Comparison of ENCODE assay signal across 1 cellular context in genomic region chr16:1379863-1380174, GRCh38.
TF ChIP-seq lines count a peak whose summit lies in the region.

No MANE protein-coding gene starts in this region.

TF ChIP-seq in A549, 52 proteins besides CTCF, POLR2A, EP300 and RAD21 (continued from another document):
- TF ChIP-seq ATOH8 (CRISPR knock-in tag; IDR thresholded peaks at IDR 0.05; ENCODE audit: low read depth) (no peak), JUN (IDR thresholded peaks at IDR 0.05) (no peak), BHLHE40 (IDR thresholded peaks at IDR 0.05; ENCODE audit: low read depth, low read length) (no peak), EHF (CRISPR knock-in tag; IDR thresholded peaks at IDR 0.05) (no peak), NFE2L2 (conservative IDR thresholded peaks at IDR 0.05; ENCODE audit: low read length) (no peak), KDM1A (IDR thresholded peaks at IDR 0.05; ENCODE audit: low read depth) (no peak), FOSB (CRISPR knock-in tag; IDR thresholded peaks at IDR 0.05) (no peak), CHD4 (IDR thresholded peaks at IDR 0.05; ENCODE audit: borderline replicate concordance) (no peak)
